ENCODE assay signal across 13 cellular contexts in genomic region chr5:8949908-8950307, GRCh38.
A peak's percentile ranks its signal among the peaks of the same experiment; 100 is the strongest.
DNase-seq lines count a peak whose midpoint lies in the region; ATAC-seq and TF ChIP-seq lines count a peak whose summit lies in the region.
"Had no signal": no experiment of that assay in that cellular context is flagged by ENCODE, and none has a peak within 500 bp of the region (broad histone marks: within the 10 kb centered on the region; RNA-seq: fewer than 3 reads in every experiment).

No MANE protein-coding gene starts in this region.

- DNase-seq in neural progenitor cell (ENCODE audit: low spot score) (no peak), NCI-H2081 (lab: John Stamatoyannopoulos, UW) (no peak), erythroblast (lab: John Stamatoyannopoulos, UW) (no peak), psoas muscle (no peak), spleen (no peak)
- DNase-seq: DMS79 treated with DMSO at 0.1 percent for 48 hours, NCI-H1436 treated with DMSO at 0.1 percent for 48 hours, nucleus accumbens, thyroid gland had no signal

- H3K27me3 Mint-ChIP-seq in neural progenitor cell (ENCODE audit: insufficient read depth, low read depth) = peaks cover 2% of the 10 kb centered on the region

- H3K36me3 ChIP-seq in neural progenitor cell (no peaks in the 10 kb centered on the region), psoas muscle (ENCODE audit: insufficient read depth in 1 of 2, low read depth in 1 of 2) (no peaks in the 10 kb centered on the region), spleen (no peaks in the 10 kb centered on the region)
- H3K36me3 ChIP-seq: thyroid gland had no signal

- intact Hi-C loops in psoas muscle (cut with DNase I) = no loop called here
- intact Hi-C loops in spleen (cut with DNase I; ENCODE audit: low total_unique reads) = no loop called here

- no peaks in the 10 kb centered on the region for H4K20me1 ChIP-seq in neural progenitor cell (ENCODE audit: low read depth)

- H3K79me2 ChIP-seq in neural progenitor cell (ENCODE audit: low read depth) = no peaks in the 10 kb centered on the region

- peak; percentile 91 for ATAC-seq in GM19025 (IDR thresholded peaks at IDR 0.05; ENCODE audit: low read depth, unreplicated experiment)
- ATAC-seq in GM21737 (IDR thresholded peaks at IDR 0.05; ENCODE audit: unreplicated experiment) = peak; percentile 93
- peak; percentile 97 for ATAC-seq in HG03175 (IDR thresholded peaks at IDR 0.05; ENCODE audit: unreplicated experiment)
- no peak for ATAC-seq in psoas muscle

- no peaks in the 10 kb centered on the region for H3K9me3 Mint-ChIP-seq in neural progenitor cell

- TF ChIP-seq CTCF in neural progenitor cell (IDR thresholded peaks at IDR 0.05) (no peak), psoas muscle (IDR thresholded peaks at IDR 0.05) (no peak), spleen (IDR thresholded peaks at IDR 0.05 in 8 of 11, conservative IDR thresholded peaks at IDR 0.05 in 3 of 11) (no peak)

- H3K36me3 Mint-ChIP-seq in neural progenitor cell = no peaks in the 10 kb centered on the region

- H3K27ac ChIP-seq in neural progenitor cell (no peak overlapping the region), psoas muscle (no peak overlapping the region), spleen (no peak overlapping the region)
- H3K27ac ChIP-seq: epithelial cell of prostate, thyroid gland had no signal

- H3K4me3 ChIP-seq in neural progenitor cell = no peak overlapping the region
- H3K4me3 ChIP-seq in psoas muscle = no peak overlapping the region
- no peak overlapping the region for H3K4me3 ChIP-seq in spleen
- H3K4me3 ChIP-seq: thyroid gland had no signal

- peaks cover 11% of the 10 kb centered on the region for H3K4me1 Mint-ChIP-seq in neural progenitor cell

- no peak overlapping the region for H3K27ac Mint-ChIP-seq in neural progenitor cell

- H3K4me3 Mint-ChIP-seq in neural progenitor cell = peak overlapping the region; percentile 13

- H3K9me3 ChIP-seq in neural progenitor cell (ENCODE audit: low read depth) (no peaks in the 10 kb centered on the region), psoas muscle (no peaks in the 10 kb centered on the region), spleen (peaks cover 0 to 5% (median 0%) of the 10 kb centered on the region in 8 donors)
- H3K9me3 ChIP-seq: thyroid gland had no signal

- H3K9ac ChIP-seq in neural progenitor cell = no peak overlapping the region

- H3K4me1 ChIP-seq in neural progenitor cell (peaks cover 3% of the 10 kb centered on the region), psoas muscle (no peaks in the 10 kb centered on the region), spleen (no peaks in the 10 kb centered on the region)
- H3K4me1 ChIP-seq: thyroid gland had no signal

- no peak for TF ChIP-seq POLR2A in erythroblast (IDR thresholded peaks at IDR 0.05; ENCODE audit: low read length)
- TF ChIP-seq POLR2A in spleen (IDR thresholded peaks at IDR 0.05) = no peak

- H3K27me3 ChIP-seq in neural progenitor cell = no peaks in the 10 kb centered on the region
- H3K27me3 ChIP-seq in psoas muscle (ENCODE audit: insufficient read depth in 3 of 3, low read length in 2 of 3) = no peaks in the 10 kb centered on the region
- no peaks in the 10 kb centered on the region for H3K27me3 ChIP-seq in spleen (replicated peaks in 1 of 7)
- H3K27me3 ChIP-seq: thyroid gland had no signal

- H3K4me2 ChIP-seq in neural progenitor cell = no peak overlapping the region

- WGBS in psoas muscle, 3 donors = 63 to 79% (median 68%) methylated on average over 2 of the region's 2 CpGs
- WGBS in spleen, 5 donors = 62 to 71% (median 65%) methylated on average over 2 of the region's 2 CpGs

- H3F3A ChIP-seq in neural progenitor cell (ENCODE audit: low read depth) = no peaks in the 10 kb centered on the region

- H2AFZ ChIP-seq in neural progenitor cell (replicated peaks) = no peak overlapping the region

Comparison
In these comparisons a context has a peak if more than half of its experiments do, and no peak if none do; other contexts are left out.
1. ATAC-seq: peak in GM19025 (single experiment), GM21737 (single experiment) and HG03175 (single experiment); none in psoas muscle (0 of 4).